Comparison of ENCODE assay signal across 9 cellular contexts in genomic region chr5:170745481-170746061, GRCh38. TPM values are rescaled to one million over a fixed set of nuclear protein-coding genes. Genes with fewer than 3 reads are reported as not detected.
DNase-seq lines count a peak whose midpoint lies in the region; ATAC-seq, FAIRE-seq and TF ChIP-seq lines count a peak whose summit lies in the region.
"Had no signal": no experiment of that assay in that cellular context is flagged by ENCODE, and none has a peak within 500 bp of the region (broad histone marks: within the 10 kb centered on the region; RNA-seq: fewer than 3 reads in every experiment).

No MANE protein-coding gene starts in this region.

- peak overlapping the region; percentile 71; the same call in 1 of the 2 replicates for H2AK5ac ChIP-seq in H1 (ENCODE audit: low read depth, low read length)

- H3K36me3 ChIP-seq in KMS-11 (ENCODE audit: insufficient read depth) = no peaks in the 10 kb centered on the region
- H3K36me3 ChIP-seq in H1 (ENCODE audit: control insufficient read depth in 2 of 4, insufficient read depth in 4 of 4, low read length in 3 of 4) = no peaks in the 10 kb centered on the region
- no peaks in the 10 kb centered on the region for H3K36me3 ChIP-seq in right lobe of liver
- H3K36me3 ChIP-seq in gastrocnemius medialis = no peaks in the 10 kb centered on the region

- H4K20me1 ChIP-seq in KMS-11 (ENCODE audit: insufficient read depth) (no peaks in the 10 kb centered on the region), H1 (replicated peaks in 1 of 2; ENCODE audit: control insufficient read depth in 1 of 2, insufficient read depth in 2 of 2, low read length in 2 of 2) (no peaks in the 10 kb centered on the region)

- H3K4me3 ChIP-seq in A549 (no peak overlapping the region), KMS-11 (IDR thresholded peaks at IDR 0.05; ENCODE audit: insufficient read depth, low read depth, low read length) (no peak overlapping the region), H1 (ENCODE audit: extremely low read depth in 1 of 4, insufficient read depth in 2 of 4, low read depth in 3 of 4, low read length in 4 of 4) (no peak overlapping the region), right lobe of liver (no peak overlapping the region), gastrocnemius medialis (no peak overlapping the region)

- H3K23ac ChIP-seq in H1 (ENCODE audit: insufficient read length) = no peak overlapping the region

- ATAC-seq in A549 (peak; percentile 27 to 30; a peak in 4 of 6 replicates), right lobe of liver (peak in 2 of 4 donors; percentile 19 to 40), HG03196 (IDR thresholded peaks at IDR 0.05; ENCODE audit: unreplicated experiment) (no peak), gastrocnemius medialis (no peak)
- no peak for ATAC-seq in activated CD8-positive, alpha-beta T cell treated with anti-CD3 and anti-CD28 coated beads, Interleukin-2, amount 10 ng/mL, durations not matched to agents 7 days and 5 days

- H3K79me2 ChIP-seq in KMS-11 (ENCODE audit: insufficient read depth, low read depth) (no peaks in the 10 kb centered on the region), H1 (ENCODE audit: control insufficient read depth in 1 of 2, insufficient read depth in 2 of 2, low read length in 2 of 2) (no peaks in the 10 kb centered on the region)

- peaks cover 16% of the 10 kb centered on the region for H3K27me3 Mint-ChIP-seq in activated CD8-positive, alpha-beta T cell treated with anti-CD3 and anti-CD28 coated beads, Interleukin-2, amount 10 ng/mL, durations not matched to agents 7 days and 5 days (ENCODE audit: low read depth)

- H2BK15ac ChIP-seq in H1 (ENCODE audit: low read length) = peak overlapping the region; percentile 94; the same call in 1 of the 2 replicates

- no peaks in the 10 kb centered on the region for H3K79me1 ChIP-seq in H1 (ENCODE audit: low read depth, low read length)

- peak overlapping the region; percentile 33 for H3K56ac ChIP-seq in H1 (replicated peaks; ENCODE audit: insufficient read length, low read depth, low read length)

- H3K27me3 ChIP-seq in KMS-11 (ENCODE audit: insufficient read depth, low read depth) (no peaks in the 10 kb centered on the region), H1 (replicated peaks in 1 of 4; ENCODE audit: control insufficient read depth in 3 of 4, extremely low read depth in 1 of 4, insufficient read depth in 3 of 4, low read length in 3 of 4) (no peaks in the 10 kb centered on the region; a peak in 1 of 7 replicates), right lobe of liver (no peaks in the 10 kb centered on the region), gastrocnemius medialis (peaks cover 3 to 7% (median 4%) of the 10 kb centered on the region in 3 donors)

- POLR2A ChIA-PET in A549 (lab: Yijun Ruan, JAX) (no interaction called here), H1 (lab: Charles Lee; ENCODE audit: partially characterized antibody) (interaction anchor here (0.8 to 11.3 kb wide), 13 partner anchors 11 to 149 kb away, joined by 3 to 190 read pairs (median 4); partner anchors contain the start of gene GABRP)
- POLR2A ChIA-PET in activated CD8-positive, alpha-beta T cell treated with anti-CD3 and anti-CD28 coated beads, Interleukin-2, amount 10 ng/mL, durations not matched to agents 7 days and 5 days (lab: Charles Lee) = no interaction called here

- FAIRE-seq in A549 (lab: Jason Lieb, UNC) (no peak), H1 (lab: Jason Lieb, UNC) (peak; percentile 63)

- H3K9me3 ChIP-seq in A549 = no peaks in the 10 kb centered on the region
- H3K9me3 ChIP-seq in H1 (ENCODE audit: insufficient read depth in 2 of 2, low read depth in 1 of 2, low read length in 1 of 2) = no peaks in the 10 kb centered on the region
- no peaks in the 10 kb centered on the region for H3K9me3 ChIP-seq in right lobe of liver
- no peaks in the 10 kb centered on the region for H3K9me3 ChIP-seq in gastrocnemius medialis

- TF ChIP-seq POLR2A in A549 (IDR thresholded peaks at IDR 0.05; ENCODE audit: low read length) (no peak), H1 (IDR thresholded peaks at IDR 0.05; ENCODE audit: control extremely low read depth in 1 of 2, low read depth in 2 of 2, low read length in 2 of 2) (peak in 1 of 2 experiments; percentile 48; a peak in 2 of 3 replicates), right lobe of liver (IDR thresholded peaks at IDR 0.05) (no peak), gastrocnemius medialis (IDR thresholded peaks at IDR 0.05) (no peak)

- H3K9ac ChIP-seq in KMS-11 (peak overlapping the region; percentile 35; the same call in 1 of the 2 replicates), H1 (replicated peaks in 1 of 4; ENCODE audit: extremely low read depth in 1 of 4, low read depth in 3 of 4, low read length in 3 of 4) (no peak overlapping the region)

- no peak for TF ChIP-seq CTCF in A549 (IDR thresholded peaks at IDR 0.05)
- TF ChIP-seq CTCF in KMS-11 (conservative IDR thresholded peaks at IDR 0.05; ENCODE audit: low read depth, low read length) = no peak
- no peak for TF ChIP-seq CTCF in H1 (IDR thresholded peaks at IDR 0.05; ENCODE audit: control extremely low read depth in 1 of 3, insufficient read depth in 1 of 3, low read depth in 1 of 3, low read length in 3 of 3)
- no peak for TF ChIP-seq CTCF in right lobe of liver (IDR thresholded peaks at IDR 0.05)
- TF ChIP-seq CTCF in gastrocnemius medialis (IDR thresholded peaks at IDR 0.05 in 4 of 5, conservative IDR thresholded peaks at IDR 0.05 in 1 of 5) = no peak

- peak overlapping the region; percentile 85 for H3K4ac ChIP-seq in H1 (replicated peaks; ENCODE audit: insufficient read length, low read depth, low read length)

- no peak overlapping the region for H3K14ac ChIP-seq in H1 (ENCODE audit: insufficient read length)

- H3K4me1 Mint-ChIP-seq in activated CD8-positive, alpha-beta T cell treated with anti-CD3 and anti-CD28 coated beads, Interleukin-2, amount 10 ng/mL, durations not matched to agents 7 days and 5 days (ENCODE audit: low read depth) = no peaks in the 10 kb centered on the region

- H2BK120ac ChIP-seq in H1 (replicated peaks; ENCODE audit: low read depth, low read length) = peak overlapping the region; percentile 73

- intact Hi-C loops in right lobe of liver (cut with DNase I) (loop anchor here in 1 of 2 donors (10.0 kb wide), 1 partner anchor 599 kb away; no protein-coding TSS in a partner anchor), gastrocnemius medialis (cut with DNase I; ENCODE audit: low total_unique reads) (no loop called here)

- TF ChIP-seq EP300 in A549 (IDR thresholded peaks at IDR 0.05) (no peak), H1 (IDR thresholded peaks at IDR 0.05; ENCODE audit: borderline replicate concordance in 1 of 2, low read depth in 2 of 2, low read length in 2 of 2) (no peak)

- peak overlapping the region; percentile 92 for H2BK5ac ChIP-seq in H1 (ENCODE audit: low read depth, low read length)

- peak overlapping the region; percentile 95 for H4K91ac ChIP-seq in H1 (replicated peaks; ENCODE audit: insufficient read length, low read length)

- H3K4me1 ChIP-seq in A549 (peaks cover 14% of the 10 kb centered on the region), KMS-11 (ENCODE audit: low read depth, poor library complexity, severe bottlenecking) (peaks cover 23% of the 10 kb centered on the region), H1 (replicated peaks in 1 of 4; ENCODE audit: control insufficient read depth in 3 of 4, insufficient read depth in 4 of 4, low read length in 3 of 4) (peaks cover 4 to 23% (median 15%) of the 10 kb centered on the region in 4 experiments), right lobe of liver (peaks cover 0 to 4% (median 0%) of the 10 kb centered on the region in 4 donors), gastrocnemius medialis (peaks cover 4 to 14% of the 10 kb centered on the region in 2 donors)

- peak overlapping the region; percentile 97 for H2BK12ac ChIP-seq in H1 (ENCODE audit: low read depth, low read length)

- H4K8ac ChIP-seq in H1 (ENCODE audit: extremely low read depth, insufficient read depth, low read length) = peak overlapping the region; percentile 75

- no peak overlapping the region for H3K4me3 Mint-ChIP-seq in activated CD8-positive, alpha-beta T cell treated with anti-CD3 and anti-CD28 coated beads, Interleukin-2, amount 10 ng/mL, durations not matched to agents 7 days and 5 days

- no peaks in the 10 kb centered on the region for H3K36me3 Mint-ChIP-seq in activated CD8-positive, alpha-beta T cell treated with anti-CD3 and anti-CD28 coated beads, Interleukin-2, amount 10 ng/mL, durations not matched to agents 7 days and 5 days (ENCODE audit: low read depth)

- peak overlapping the region; percentile 100 for H2BK20ac ChIP-seq in H1 (ENCODE audit: low read length)

- CTCF ChIA-PET in A549 (lab: Yijun Ruan, JAX) (interaction anchor here (0.8 to 10.7 kb wide), 26 partner anchors 10 to 1095 kb away, joined by 3 to 240 read pairs (median 5); partner anchors contain the start of gene GABRP), H1 (lab: Charles Lee; ENCODE audit: partially characterized antibody) (interaction anchor here (0.7 to 21.2 kb wide), 29 partner anchors 11 to 597 kb away, joined by 3 to 650 read pairs (median 5); partner anchors contain the start of gene GABRP)
- CTCF ChIA-PET in activated CD8-positive, alpha-beta T cell treated with anti-CD3 and anti-CD28 coated beads, Interleukin-2, amount 10 ng/mL, durations not matched to agents 7 days and 5 days (lab: Charles Lee) = interaction anchor here (0.9 kb wide), 1 partner anchor 46 kb away, joined by 3 read pairs; no protein-coding TSS in a partner anchor

- H2AFZ ChIP-seq in KMS-11 (ENCODE audit: low read depth) = peak overlapping the region; percentile 61; the same call in 1 of the 2 replicates
- no peak overlapping the region for H2AFZ ChIP-seq in H1 (ENCODE audit: low read length)

- peak overlapping the region; percentile 44 for H4K5ac ChIP-seq in H1 (ENCODE audit: insufficient read length, low read depth, low read length)

- in situ Hi-C loops in gastrocnemius medialis (cut with MboI; ENCODE audit: low sequenced_read_pairs in 4 of 4) = loop anchor here in 3 of 4 donors (25.0 kb wide), 1 partner anchor 592 kb away; no protein-coding TSS in a partner anchor

- H3K27ac ChIP-seq in A549 (no peak overlapping the region), KMS-11 (no peak overlapping the region), H1 (ENCODE audit: low read depth, low read length) (peak overlapping the region; percentile 13; the same call in 1 of the 2 replicates), right lobe of liver (no peak overlapping the region), gastrocnemius medialis (no peak overlapping the region)

- H3K23me2 ChIP-seq in H1 (ENCODE audit: low read depth, low read length) = peaks cover 3% of the 10 kb centered on the region; the same call in 1 of the 2 replicates

- TF ChIP-seq RAD21 in A549 (conservative IDR thresholded peaks at IDR 0.05 in 1 of 2, IDR thresholded peaks at IDR 0.05 in 1 of 2) (no peak), H1 (IDR thresholded peaks at IDR 0.05 in 1 of 2, conservative IDR thresholded peaks at IDR 0.05 in 1 of 2; ENCODE audit: low read depth in 2 of 2, low read length in 2 of 2) (no peak; a peak in 1 of 4 replicates)

- H3K27ac Mint-ChIP-seq in activated CD8-positive, alpha-beta T cell treated with anti-CD3 and anti-CD28 coated beads, Interleukin-2, amount 10 ng/mL, durations not matched to agents 7 days and 5 days = no peak overlapping the region

- H3K4me2 ChIP-seq in A549 (0 out of 3 replicates have a peak overlapping the region, but pooled peaks have one; percentile 11), KMS-11 (peak overlapping the region; percentile 56), H1 (ENCODE audit: insufficient read depth in 1 of 2, low read depth in 2 of 2, low read length in 2 of 2) (0 out of 4 replicates have a peak overlapping the region, but pooled peaks of 1 of the 2 experiments have one; percentile 10)

- WGBS in A549 (ENCODE audit: missing lambda C conversion rate) = 41% methylated on average over 4 of the region's 11 CpGs
- 44% methylated on average over 10 of the region's 11 CpGs; no CpG with 5 or more reads in 1 of the 2 experiments for WGBS in H1 (ENCODE audit: extremely low coverage in 1 of 2, insufficient coverage in 1 of 2, insufficient read length in 1 of 2, insufficient replicate concordance in 2 of 2, low coverage in 1 of 2, low lambda C conversion rate in 2 of 2, missing lambda C conversion rate in 1 of 2), 2 experiments
- WGBS in right lobe of liver (ENCODE audit: insufficient coverage, low coverage, low lambda C conversion rate, missing lambda C conversion rate) = 80% methylated on average over 2 of the region's 11 CpGs

- DNase-seq in A549 (ENCODE audit: low read depth in 1 of 2, low spot score in 1 of 2) (no peak), H1 (ENCODE audit: low read depth in 1 of 2, low spot score in 2 of 2) (peak; percentile 70 to 80), right lobe of liver (peak in 2 of 3 donors; percentile 31), CD1c-positive myeloid dendritic cell (ENCODE audit: extremely low spot score) (no peak), gastrocnemius medialis (no peak)
- DNase-seq in activated CD8-positive, alpha-beta T cell treated with anti-CD3 and anti-CD28 coated beads, Interleukin-2, amount 10 ng/mL, durations not matched to agents 7 days and 5 days = no peak
- DNase-seq: NCI-H524 treated with DMSO at 0.1 percent for 48 hours had no signal

- H3K9me3 Mint-ChIP-seq in activated CD8-positive, alpha-beta T cell treated with anti-CD3 and anti-CD28 coated beads, Interleukin-2, amount 10 ng/mL, durations not matched to agents 7 days and 5 days (ENCODE audit: insufficient read depth) = no peaks in the 10 kb centered on the region

- H3K18ac ChIP-seq in H1 (ENCODE audit: extremely low read depth, low read length) = peak overlapping the region; percentile 98

RNA-seq across cellular contexts. Expression of gene GABRP, which starts 38.0 kb away (rescaled TPM):
- polyA plus RNA-seq in A549 (2011; rRNA removed) (not detected in 2 replicates), A549 (2017; fragmentation: RNase III; extraction: RNeasy Plus Mini Kit Qiagen cat#74134 plus additional on column Dnase treatment) (not detected in 3 replicates), H1 (2011; rRNA removed) (2.5 and 4.0 TPM in 2 replicates)
- polyA plus RNA-seq in A549 (2012; cell fraction: cytosol; rRNA removed) = not detected in 2 replicates
- polyA plus RNA-seq in A549 (2012; cell fraction: nucleus; rRNA removed) = not detected in 2 replicates
- polyA minus RNA-seq in A549 (2011; rRNA and poly(A)+ RNA removed) = not detected in 2 replicates
- total RNA-seq in H1 (2021; fragmentation: NEBNext Ultra II Directional; extraction: Animal tissue kit (Norgen Biotek cat#: 25700)) = 3.7 and 3.9 TPM in 2 replicates
- 3.6 TPM for polyA plus RNA-seq in H1 (2011; cell fraction: cytosol; rRNA removed)
- 5.2 TPM for polyA plus RNA-seq in H1 (2011; cell fraction: nucleus; rRNA removed)
- 2.7 to 5.2 TPM (median 4.1 TPM) in 4 replicates for polyA plus RNA-seq in H1 (2012, experiment 1 of 2)
- polyA plus RNA-seq in H1 (2012, experiment 2 of 2) = 0.38 TPM
- 6.8 TPM for polyA plus RNA-seq in H1 (2013, experiment 1 of 2)
- 8.3 TPM for polyA plus RNA-seq in H1 (2013, experiment 2 of 2)
- 6.1 and 11.5 TPM in 2 replicates for polyA minus RNA-seq in H1 (2011; rRNA and poly(A)+ RNA removed)
- polyA minus RNA-seq in H1 (2011; cell fraction: cytosol; rRNA and poly(A)+ RNA removed) = 2.1 TPM
- polyA minus RNA-seq in H1 (2011; cell fraction: nucleus; rRNA and poly(A)+ RNA removed) = 3.4 TPM
- total RNA-seq in right lobe of liver (under 1 TPM; 0.20 to 0.64 (median 0.39) TPM), gastrocnemius medialis (not detected)
- not detected for total RNA-seq in activated CD8-positive, alpha-beta T cell treated with anti-CD3 and anti-CD28 coated beads, Interleukin-2, amount 10 ng/mL, durations not matched to agents 7 days and 5 days

Comparison
In these comparisons a context has a peak if more than half of its experiments do, and no peak if none do; other contexts are left out.
1. ATAC-seq: peak in A549 (2 of 2); none in HG03196 (single experiment), activated CD8-positive, alpha-beta T cell treated with anti-CD3 and anti-CD28 coated beads, Interleukin-2, amount 10 ng/mL, durations not matched to agents 7 days and 5 days (single experiment) and gastrocnemius medialis (0 of 2).
2. DNase-seq: peak in H1 (2 of 2) and right lobe of liver (2 of 3); none in A549 (0 of 2), activated CD8-positive, alpha-beta T cell treated with anti-CD3 and anti-CD28 coated beads, Interleukin-2, amount 10 ng/mL, durations not matched to agents 7 days and 5 days (single experiment), CD1c-positive myeloid dendritic cell (single experiment) and gastrocnemius medialis (0 of 2).
3. Of the 18 proteins assayed by ChIP-seq in both H1 and A549: peak only in H1: E2F6 and MAX; only in A549: none; in both: none; in neither: 14; mixed calls (peak in some experiments, not most) for 2.